In genomic region chr5:98474802-98475201, GRCh38 we compare ENCODE assay signal across 22 cellular contexts.
DNase-seq lines count a peak whose midpoint lies in the region; ATAC-seq, FAIRE-seq and TF ChIP-seq lines count a peak whose summit lies in the region.
"Had no signal": no experiment of that assay in that cellular context is flagged by ENCODE, and none has a peak within 500 bp of the region (broad histone marks: within the 10 kb centered on the region; RNA-seq: fewer than 3 reads in every experiment).

No MANE protein-coding gene starts in this region.

- DNase-seq in HepG2 (ENCODE audit: low spot score), result no peak
- no peak for DNase-seq in right lobe of liver
- peak; percentile 19 for DNase-seq in choroid plexus epithelial cell (ENCODE audit: low read depth)
- peak; percentile 33 for DNase-seq in iris pigment epithelial cell (ENCODE audit: low read depth)
- DNase-seq in transverse colon, result no peak
- DNase-seq in left lobe of liver (ENCODE audit: low spot score), result no peak
- no peak for DNase-seq in NCI-H2171 (lab: John Stamatoyannopoulos, UW)
- DNase-seq: activated CD4-positive, alpha-beta T cell treated with anti-CD3 and anti-CD28 coated beads, Interleukin-2, amount 50 U/mL, for 4 hours; activated T-cell treated with anti-CD3 and anti-CD28 coated beads, Interleukin-2, amount 50 U/mL, for 48 hours; BE2C; H9; NCI-H1048; NCI-H82; pancreas; stimulated activated CD4-positive, alpha-beta T cell treated with anti-CD3 and anti-CD28 coated beads, Interleukin-4, amount 100 ng/mL, for 1 hour; T-helper 17 cell; trophoblast cell had no signal

- FAIRE-seq in HepG2 (lab: Jason Lieb, UNC), result no peak
- FAIRE-seq: GM12891 had no signal

- H3K9ac ChIP-seq in HepG2 (ENCODE audit: insufficient read depth, low read depth, low read length), result no peak overlapping the region

- H3K4me2 ChIP-seq in HepG2 (ENCODE audit: low read depth, low read length), result no peak overlapping the region
- H3K4me2 ChIP-seq: hepatocyte had no signal

- ATAC-seq in HepG2, result no peak
- ATAC-seq in right lobe of liver, result no peak
- ATAC-seq in left lobe of liver, result no peak
- no peak for ATAC-seq in GM18511 (IDR thresholded peaks at IDR 0.05; ENCODE audit: unreplicated experiment)
- ATAC-seq: pancreas, T-helper 17 cell had no signal

- CTCF ChIA-PET in HepG2 (lab: Yijun Ruan, JAX; ENCODE audit: low intra/inter-chr PET ratio, low total read pairs), result no interaction called here

- POLR2A ChIA-PET in HepG2 (lab: Yijun Ruan, JAX), result no interaction called here

- TF ChIP-seq POLR2A in HepG2 (IDR thresholded peaks at IDR 0.05; ENCODE audit: insufficient read depth in 1 of 2, low read depth in 2 of 2, low read length in 2 of 2) (no peak), right lobe of liver (IDR thresholded peaks at IDR 0.05) (no peak), transverse colon (IDR thresholded peaks at IDR 0.05) (no peak)

- no TSS peak for BruUV-seq in HepG2 (replicated peaks; lab: Mats Ljungman, UMichigan)

- in situ Hi-C loops in HepG2 (cut with HindIII; ENCODE audit: extremely low pct_ligation_motif_present, low pct_unique_long_range_greater_than_20kb), result no loop called here
- in situ Hi-C loops in transverse colon (cut with MboI; ENCODE audit: low pct_ligation_motif_present in 1 of 4, low pct_unique_long_range_greater_than_20kb in 1 of 4, low sequenced_read_pairs in 3 of 4), result no loop called here

- TF ChIP-seq EP300 in HepG2 (IDR thresholded peaks at IDR 0.05; ENCODE audit: low read depth in 2 of 2, low read length in 2 of 2) (no peak), HepG2 (CRISPR knock-in tag; IDR thresholded peaks at IDR 0.05; ENCODE audit: borderline replicate concordance) (no peak), transverse colon (IDR thresholded peaks at IDR 0.05; ENCODE audit: low read depth) (no peak)

- no peak overlapping the region for H3K4me3 ChIP-seq in HepG2 (replicated peaks in 1 of 3; ENCODE audit: insufficient read depth in 1 of 3, low read depth in 2 of 3, low read length in 3 of 3)
- no peak overlapping the region for H3K4me3 ChIP-seq in right lobe of liver
- H3K4me3 ChIP-seq in choroid plexus epithelial cell (ENCODE audit: low read depth, low read length), result no peak overlapping the region
- no peak overlapping the region for H3K4me3 ChIP-seq in transverse colon
- H3K4me3 ChIP-seq: hepatocyte, pancreas, SK-N-MC had no signal

- H3K27me3 ChIP-seq in HepG2 (ENCODE audit: control insufficient read depth in 1 of 2, insufficient read depth in 2 of 2, low read length in 2 of 2) (no peaks in the 10 kb centered on the region), right lobe of liver (no peaks in the 10 kb centered on the region), transverse colon (no peaks in the 10 kb centered on the region)
- H3K27me3 ChIP-seq: BE2C, hepatocyte, pancreas had no signal

- H3K36me3 ChIP-seq in HepG2 (replicated peaks in 1 of 2; ENCODE audit: control insufficient read depth in 1 of 2, insufficient read depth in 2 of 2, low read length in 2 of 2) (no peaks in the 10 kb centered on the region), right lobe of liver (no peaks in the 10 kb centered on the region), transverse colon (no peaks in the 10 kb centered on the region)
- H3K36me3 ChIP-seq: BE2C, pancreas had no signal

- H3K9me3 ChIP-seq in HepG2 (ENCODE audit: low read length) (no peaks in the 10 kb centered on the region), right lobe of liver (no peaks in the 10 kb centered on the region), transverse colon (no peaks in the 10 kb centered on the region)
- H3K9me3 ChIP-seq: BE2C, pancreas had no signal

- H4K20me1 ChIP-seq in HepG2 (ENCODE audit: insufficient read depth, low read length), result no peaks in the 10 kb centered on the region

- TF ChIP-seq CTCF in HepG2 (CRISPR knock-in tag; IDR thresholded peaks at IDR 0.05) (no peak), right lobe of liver (IDR thresholded peaks at IDR 0.05) (no peak), choroid plexus epithelial cell (conservative IDR thresholded peaks at IDR 0.05; ENCODE audit: low read depth, low read length) (no peak), transverse colon (IDR thresholded peaks at IDR 0.05) (no peak)

- no peaks in the 10 kb centered on the region for H3K79me2 ChIP-seq in HepG2 (ENCODE audit: insufficient read depth, low read length)
- H3K79me2 ChIP-seq: hepatocyte had no signal

- H3K4me1 ChIP-seq in HepG2 (ENCODE audit: insufficient read depth, low read length), result no peaks in the 10 kb centered on the region
- H3K4me1 ChIP-seq in right lobe of liver, result no peaks in the 10 kb centered on the region
- peaks cover 0 to 24% (median 14%) of the 10 kb centered on the region in 4 donors for H3K4me1 ChIP-seq in transverse colon
- H3K4me1 ChIP-seq: BE2C, pancreas had no signal

- H2AFZ ChIP-seq in HepG2 (ENCODE audit: low read length), result no peak overlapping the region
- H2AFZ ChIP-seq: hepatocyte had no signal

- H3K27ac ChIP-seq in HepG2 (ENCODE audit: extremely low read length, insufficient read depth, low read length) (no peak overlapping the region), right lobe of liver (no peak overlapping the region), transverse colon (peak overlapping the region in 3 of 4 donors; percentile 46 to 59 (median 58))
- H3K27ac ChIP-seq: hepatocyte, HL-60, pancreas, SK-N-MC had no signal

- 2% methylated on average over 3 of the region's 3 CpGs for WGBS in HepG2 (ENCODE audit: low lambda C conversion rate)
- WGBS in right lobe of liver (ENCODE audit: insufficient coverage, low coverage, low lambda C conversion rate, missing lambda C conversion rate), result 63% methylated on average over 3 of the region's 3 CpGs
- WGBS in transverse colon (ENCODE audit: low coverage in 1 of 2), 2 donors, result 41% methylated on average over 3 of the region's 3 CpGs; no CpG with 5 or more reads in 1 of the 2 donors

- intact Hi-C loops in HepG2 (cut with micrococcal nuclease; ENCODE audit: unreplicated experiment), result no loop called here
- intact Hi-C loops in right lobe of liver (cut with DNase I), result no loop called here
- intact Hi-C loops in transverse colon (cut with DNase I; ENCODE audit: low total_unique reads), result no loop called here

- TF ChIP-seq RAD21 in HepG2 (CRISPR knock-in tag; IDR thresholded peaks at IDR 0.05), result no peak

TF ChIP-seq in HepG2, 621 proteins besides CTCF, POLR2A, EP300 and RAD21:
- no peak for TF ChIP-seq SATB2 (CRISPR knock-in tag; IDR thresholded peaks at IDR 0.05)
- TF ChIP-seq, protein P1, sequence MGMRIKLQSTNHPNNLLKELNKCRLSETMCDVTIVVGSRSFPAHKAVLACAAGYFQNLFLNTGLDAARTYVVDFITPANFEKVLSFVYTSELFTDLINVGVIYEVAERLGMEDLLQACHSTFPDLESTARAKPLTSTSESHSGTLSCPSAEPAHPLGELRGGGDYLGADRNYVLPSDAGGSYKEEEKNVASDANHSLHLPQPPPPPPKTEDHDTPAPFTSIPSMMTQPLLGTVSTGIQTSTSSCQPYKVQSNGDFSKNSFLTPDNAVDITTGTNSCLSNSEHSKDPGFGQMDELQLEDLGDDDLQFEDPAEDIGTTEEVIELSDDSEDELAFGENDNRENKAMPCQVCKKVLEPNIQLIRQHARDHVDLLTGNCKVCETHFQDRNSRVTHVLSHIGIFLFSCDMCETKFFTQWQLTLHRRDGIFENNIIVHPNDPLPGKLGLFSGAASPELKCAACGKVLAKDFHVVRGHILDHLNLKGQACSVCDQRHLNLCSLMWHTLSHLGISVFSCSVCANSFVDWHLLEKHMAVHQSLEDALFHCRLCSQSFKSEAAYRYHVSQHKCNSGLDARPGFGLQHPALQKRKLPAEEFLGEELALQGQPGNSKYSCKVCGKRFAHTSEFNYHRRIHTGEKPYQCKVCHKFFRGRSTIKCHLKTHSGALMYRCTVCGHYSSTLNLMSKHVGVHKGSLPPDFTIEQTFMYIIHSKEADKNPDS (CRISPR knock-in tag; IDR thresholded peaks at IDR 0.05), result no peak
- TF ChIP-seq BRD4 (CRISPR knock-in tag; IDR thresholded peaks at IDR 0.05), result no peak
- TF ChIP-seq CCAR2 (optimal IDR thresholded peaks at IDR 0.05; ENCODE audit: low read depth, low read length), result no peak
- no peak for TF ChIP-seq PAF1 (CRISPR knock-in tag; IDR thresholded peaks at IDR 0.05)
- no peak for TF ChIP-seq ZNF558 (CRISPR knock-in tag; IDR thresholded peaks at IDR 0.05; ENCODE audit: borderline replicate concordance)
- TF ChIP-seq CEBPB (IDR thresholded peaks at IDR 0.05; ENCODE audit: borderline replicate concordance, low read depth, low read length), result peak; percentile 87

Comparison
In these comparisons a context has a peak if more than half of its experiments do, and no peak if none do; other contexts are left out.
1. DNase-seq: peak in choroid plexus epithelial cell (single experiment) and iris pigment epithelial cell (single experiment); none in HepG2 (single experiment), right lobe of liver (0 of 3), transverse colon (single experiment), left lobe of liver (single experiment) and NCI-H2171 (single experiment).
2. H3K27ac ChIP-seq: peak in transverse colon (3 of 4); none in HepG2 (single experiment) and right lobe of liver (0 of 3).